ENCODE assay signal across 1 cellular context in the genomic region with DNA sequence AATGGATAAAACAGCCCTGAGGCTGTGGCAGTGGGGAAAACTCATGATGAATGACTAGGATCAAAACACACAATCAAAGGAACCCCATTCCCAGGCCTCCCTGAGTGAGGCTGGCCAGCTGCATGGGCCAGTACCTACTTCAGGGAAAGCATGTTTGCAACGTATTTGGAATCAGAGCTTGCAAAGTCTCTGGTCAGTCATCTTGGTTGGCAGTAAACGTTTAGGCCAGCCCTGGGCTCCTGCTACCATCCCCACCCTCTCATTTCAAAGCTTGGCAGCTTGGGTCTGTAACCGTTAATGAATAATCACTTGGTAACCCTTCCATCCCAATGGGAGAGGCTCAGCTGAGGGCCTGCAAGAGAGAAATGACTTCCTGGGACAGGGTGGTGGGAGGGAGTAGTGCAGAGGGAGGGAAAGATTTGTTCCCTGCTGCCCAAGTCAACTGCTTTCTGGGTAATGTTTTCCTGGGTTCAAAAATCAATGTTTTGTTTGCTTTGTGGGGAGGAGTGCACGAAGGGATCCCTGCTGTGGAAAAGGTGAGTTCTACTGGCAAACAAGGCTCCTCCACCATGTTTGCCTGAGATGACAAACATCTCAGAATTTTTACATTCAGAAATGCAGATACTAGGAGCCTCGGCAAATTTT.
TF ChIP-seq lines count a peak whose summit lies in the region.

No MANE protein-coding gene starts in this region.

TF ChIP-seq in WTC11, 78 proteins besides CTCF, POLR2A, EP300 and RAD21 (continued from another document):
- no peak for TF ChIP-seq USF1 (CRISPR knock-in tag; IDR thresholded peaks at IDR 0.05)
